10 cellular contexts compared by ENCODE assay signal in the genomic region with DNA sequence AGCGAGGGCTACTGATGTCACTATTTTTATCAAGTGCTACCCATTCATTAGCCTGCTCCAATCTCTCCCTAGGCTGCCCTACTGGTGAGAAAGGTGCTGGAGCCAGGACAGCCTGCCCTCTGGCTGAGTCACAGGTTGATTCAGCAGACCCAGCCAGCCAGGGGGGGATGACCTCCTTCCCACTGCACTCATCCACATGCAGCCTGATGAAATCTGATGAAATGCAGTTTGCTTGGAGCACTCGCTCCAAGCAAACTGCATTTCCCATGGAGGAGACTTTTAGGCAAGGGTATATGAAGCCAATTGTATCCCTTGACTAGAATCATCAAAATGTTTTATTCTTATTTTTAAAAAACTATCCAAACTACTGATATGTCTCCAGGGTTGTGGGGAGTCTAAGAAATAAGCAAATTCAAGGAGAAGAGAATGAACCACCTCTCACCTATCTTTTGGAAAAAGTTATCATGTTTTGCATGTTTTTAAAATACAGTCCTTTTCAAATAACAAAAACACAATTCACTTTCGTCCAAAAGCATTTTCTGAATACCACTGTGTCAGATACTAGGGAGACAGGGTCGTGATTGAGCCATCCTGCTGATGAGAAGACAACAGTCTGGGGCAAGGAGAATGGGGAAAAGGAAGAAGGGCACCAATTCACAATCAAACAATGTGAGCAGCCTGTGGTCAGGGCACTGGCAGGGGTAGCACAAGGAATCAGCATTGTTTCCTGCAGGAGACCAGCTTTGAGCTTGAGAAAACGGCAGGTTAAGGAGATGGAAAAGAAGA.
A peak's percentile ranks its signal among the peaks of the same experiment; 100 is the strongest.
DNase-seq lines count a peak whose midpoint lies in the region; ATAC-seq, FAIRE-seq and TF ChIP-seq lines count a peak whose summit lies in the region.
"Had no signal": no experiment of that assay in that cellular context is flagged by ENCODE, and none has a peak within 500 bp of the region (broad histone marks: within the 10 kb centered on the region; RNA-seq: fewer than 3 reads in every experiment).

No MANE protein-coding gene starts in this region.

- CTCF ChIA-PET in T-cell (lab: Charles Lee): no interaction called here

- H3K27me3 ChIP-seq in H7 (ENCODE audit: control insufficient read depth, insufficient read depth, low read length) (no peaks in the 10 kb centered on the region), WERI-Rb-1 (ENCODE audit: insufficient read depth, low read depth, severe bottlenecking) (no peaks in the 10 kb centered on the region), cardiac muscle cell (no peaks in the 10 kb centered on the region)
- H3K27me3 ChIP-seq: colonic mucosa had no signal

- intact Hi-C loops in sciatic nerve (cut with DNase I): no loop called here

- peaks cover 30% of the 10 kb centered on the region for H3K4me1 ChIP-seq in cardiac muscle cell (ENCODE audit: low read depth)
- H3K4me1 ChIP-seq: colonic mucosa had no signal

- H3K27me3 Mint-ChIP-seq in T-cell: no peaks in the 10 kb centered on the region
- H3K27me3 Mint-ChIP-seq in naive thymus-derived CD8-positive, alpha-beta T cell: no peaks in the 10 kb centered on the region

- H3K27ac ChIP-seq in WERI-Rb-1 (no peak overlapping the region), cardiac muscle cell (no peak overlapping the region)
- H3K27ac ChIP-seq: colonic mucosa had no signal

- H3K36me3 ChIP-seq in H7 (replicated peaks; ENCODE audit: control insufficient read depth, insufficient read depth, low read length) (no peaks in the 10 kb centered on the region), WERI-Rb-1 (no peaks in the 10 kb centered on the region), cardiac muscle cell (no peaks in the 10 kb centered on the region)
- H3K36me3 ChIP-seq: colonic mucosa had no signal

- H3K4me1 Mint-ChIP-seq in T-cell: no peaks in the 10 kb centered on the region
- H3K4me1 Mint-ChIP-seq in naive thymus-derived CD8-positive, alpha-beta T cell: peaks cover 0 to 9% (median 0%) of the 10 kb centered on the region in 4 donors

- ATAC-seq in sciatic nerve (peak; percentile 89), T-cell (replicated peaks in 1 of 4) (no peak)
- no peak for ATAC-seq in naive thymus-derived CD8-positive, alpha-beta T cell

- H3K9me3 Mint-ChIP-seq in T-cell: no peaks in the 10 kb centered on the region
- H3K9me3 Mint-ChIP-seq in naive thymus-derived CD8-positive, alpha-beta T cell: no peaks in the 10 kb centered on the region

- FAIRE-seq in D721Med (lab: Jason Lieb, UNC): no peak
- FAIRE-seq: TTC549 had no signal

- H3K9me3 ChIP-seq in WERI-Rb-1 (ENCODE audit: severe bottlenecking) (no peaks in the 10 kb centered on the region), cardiac muscle cell (ENCODE audit: low read depth) (no peaks in the 10 kb centered on the region)
- H3K9me3 ChIP-seq: colonic mucosa had no signal

- H3K4me3 Mint-ChIP-seq in T-cell: no peak overlapping the region
- no peak overlapping the region for H3K4me3 Mint-ChIP-seq in naive thymus-derived CD8-positive, alpha-beta T cell

- H3K36me3 Mint-ChIP-seq in T-cell: no peaks in the 10 kb centered on the region
- H3K36me3 Mint-ChIP-seq in naive thymus-derived CD8-positive, alpha-beta T cell: no peaks in the 10 kb centered on the region

- TF ChIP-seq CTCF in WERI-Rb-1 (IDR thresholded peaks at IDR 0.05; ENCODE audit: low read depth, low read length): no peak
- no peak for TF ChIP-seq CTCF in cardiac muscle cell (IDR thresholded peaks at IDR 0.05; ENCODE audit: low read depth, low read length)
- TF ChIP-seq CTCF in GM20000 (IDR thresholded peaks at IDR 0.05; ENCODE audit: extremely low read depth, missing control alignments): no peak
- no peak for TF ChIP-seq CTCF in D721Med (IDR thresholded peaks at IDR 0.05; ENCODE audit: insufficient read depth, missing control alignments)

- POLR2A ChIA-PET in T-cell (lab: Charles Lee): no interaction called here
- POLR2A ChIA-PET in naive thymus-derived CD8-positive, alpha-beta T cell (lab: Charles Lee): no interaction called here

- peak; percentile 47 for DNase-seq in H7
- peak; percentile 9 for DNase-seq in WERI-Rb-1
- DNase-seq in cardiac muscle cell (ENCODE audit: low read depth in 1 of 2, low spot score in 1 of 2): peak; percentile 33 to 84
- no peak for DNase-seq in sciatic nerve (ENCODE audit: low spot score)
- no peak for DNase-seq in T-cell
- no peak for DNase-seq in GM20000 (ENCODE audit: low spot score)
- no peak for DNase-seq in D721Med (ENCODE audit: insufficient read length, low spot score)
- DNase-seq in naive thymus-derived CD8-positive, alpha-beta T cell: no peak
- DNase-seq: colonic mucosa had no signal

- no peak overlapping the region for H3K4me3 ChIP-seq in H7 (ENCODE audit: insufficient read depth, low read depth, low read length)
- H3K4me3 ChIP-seq in WERI-Rb-1 (ENCODE audit: low read depth, low read length): no peak overlapping the region
- H3K4me3 ChIP-seq in cardiac muscle cell: no peak overlapping the region
- H3K4me3 ChIP-seq: colonic mucosa had no signal

- H3K27ac Mint-ChIP-seq in T-cell: no peak overlapping the region
- no peak overlapping the region for H3K27ac Mint-ChIP-seq in naive thymus-derived CD8-positive, alpha-beta T cell

Comparison
In these comparisons a context has a peak if more than half of its experiments do, and no peak if none do; other contexts are left out.
1. DNase-seq: peak in H7 (single experiment), WERI-Rb-1 (single experiment) and cardiac muscle cell (2 of 2); none in sciatic nerve (single experiment), T-cell (0 of 34), GM20000 (single experiment), D721Med (single experiment) and naive thymus-derived CD8-positive, alpha-beta T cell (0 of 10).